Comparison of ENCODE assay signal across 8 cellular contexts in the genomic region with DNA sequence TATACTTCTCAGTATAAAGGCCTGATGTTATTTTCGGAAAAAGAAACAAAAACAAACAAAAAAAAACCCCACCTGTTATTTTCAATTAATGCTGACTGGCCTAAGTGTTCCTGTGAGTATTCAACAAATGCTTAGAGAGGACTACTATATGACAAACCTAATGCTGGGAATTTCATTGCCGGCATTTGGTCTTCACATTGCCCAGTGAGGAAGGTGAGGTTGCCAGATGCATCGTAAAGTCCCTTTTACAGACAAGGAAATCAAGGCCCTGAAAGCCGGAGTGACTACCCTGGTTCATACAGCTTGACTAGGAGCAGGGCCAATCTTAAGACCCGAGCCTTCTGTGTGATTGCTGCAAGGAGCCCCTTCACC. TPM values are rescaled to one million over a fixed set of nuclear protein-coding genes. Genes with fewer than 3 reads are reported as not detected.
DNase-seq lines count a peak whose midpoint lies in the region; ATAC-seq and TF ChIP-seq lines count a peak whose summit lies in the region.

No MANE protein-coding gene starts in this region.

- peaks cover 30% of the 10 kb centered on the region for H3K79me2 ChIP-seq in ACC112 (ENCODE audit: control insufficient read depth, insufficient read depth, low read length, unreplicated experiment)

- H3K4me3 ChIP-seq in ACC112 (ENCODE audit: low read depth, low read length) (peak overlapping the region; percentile 88), HAP-1 (peak overlapping the region; percentile 74), right lobe of liver (peak overlapping the region; percentile 76 to 80 (median 80)), transverse colon (peak overlapping the region; percentile 24 to 90 (median 61))

- H3K9me3 ChIP-seq in HAP-1 = no peaks in the 10 kb centered on the region; the same call in 1 of the 2 replicates
- no peaks in the 10 kb centered on the region for H3K9me3 ChIP-seq in right lobe of liver
- H3K9me3 ChIP-seq in transverse colon = no peaks in the 10 kb centered on the region

- H3K4me1 ChIP-seq in ACC112 (ENCODE audit: control insufficient read depth, insufficient read depth, low read length, unreplicated experiment) (peaks cover 17% of the 10 kb centered on the region), HAP-1 (peaks cover 13% of the 10 kb centered on the region), right lobe of liver (peaks cover 0 to 9% (median 3%) of the 10 kb centered on the region in 4 donors), transverse colon (peaks cover 11 to 22% (median 12%) of the 10 kb centered on the region in 4 donors)

- H3K27me3 Mint-ChIP-seq in activated naive CD8-positive, alpha-beta T cell treated with anti-CD3 and anti-CD28 coated beads, Interleukin-2, amount 50 U/mL, for 24 hours = no peaks in the 10 kb centered on the region

- peaks cover 56% of the 10 kb centered on the region for H3K36me3 Mint-ChIP-seq in activated naive CD8-positive, alpha-beta T cell treated with anti-CD3 and anti-CD28 coated beads, Interleukin-2, amount 50 U/mL, for 24 hours (ENCODE audit: low read depth)

- peaks cover 44% of the 10 kb centered on the region for H3K4me1 Mint-ChIP-seq in activated naive CD8-positive, alpha-beta T cell treated with anti-CD3 and anti-CD28 coated beads, Interleukin-2, amount 50 U/mL, for 24 hours

- no peak for TF ChIP-seq CTCF in right lobe of liver (IDR thresholded peaks at IDR 0.05)
- TF ChIP-seq CTCF in transverse colon (IDR thresholded peaks at IDR 0.05) = no peak

- TF ChIP-seq POLR2A in right lobe of liver (IDR thresholded peaks at IDR 0.05) (no peak), transverse colon (IDR thresholded peaks at IDR 0.05) (no peak)

- ATAC-seq in activated naive CD8-positive, alpha-beta T cell treated with anti-CD3 and anti-CD28 coated beads, Interleukin-2, amount 50 U/mL, for 24 hours = peak; percentile 2
- ATAC-seq in right lobe of liver = no peak
- ATAC-seq in GM21737 (IDR thresholded peaks at IDR 0.05; ENCODE audit: unreplicated experiment) = no peak
- no peak for ATAC-seq in HG03097 (IDR thresholded peaks at IDR 0.05; ENCODE audit: low FRiP score, unreplicated experiment)

- H3K27ac Mint-ChIP-seq in activated naive CD8-positive, alpha-beta T cell treated with anti-CD3 and anti-CD28 coated beads, Interleukin-2, amount 50 U/mL, for 24 hours = peak overlapping the region; percentile 98

- intact Hi-C loops in right lobe of liver (cut with DNase I) (no loop called here), transverse colon (cut with DNase I; ENCODE audit: low total_unique reads) (no loop called here)

- H2AFZ ChIP-seq in ACC112 (ENCODE audit: low read length, unreplicated experiment) = peak overlapping the region; percentile 24

- H3K36me3 ChIP-seq in ACC112 (ENCODE audit: insufficient read depth, low read length) = peaks cover 16% of the 10 kb centered on the region
- H3K36me3 ChIP-seq in HAP-1 (replicated peaks) = peaks cover 60% of the 10 kb centered on the region
- peaks cover 0 to 34% (median 14%) of the 10 kb centered on the region in 4 donors for H3K36me3 ChIP-seq in right lobe of liver
- H3K36me3 ChIP-seq in transverse colon = peaks cover 0 to 17% (median 4%) of the 10 kb centered on the region in 4 donors

- 10% methylated on average over 4 of the region's 5 CpGs for WGBS in right lobe of liver (ENCODE audit: insufficient coverage, low coverage, low lambda C conversion rate, missing lambda C conversion rate)
- whole genome bisulfite sequencing in transverse colon (ENCODE audit: low coverage in 1 of 2), 2 donors = 6 to 22% methylated on average over 1 to 5 of the region's 5 CpGs

- peak overlapping the region; percentile 96 for H3K4me3 Mint-ChIP-seq in activated naive CD8-positive, alpha-beta T cell treated with anti-CD3 and anti-CD28 coated beads, Interleukin-2, amount 50 U/mL, for 24 hours

- H3K27me3 ChIP-seq in ACC112 (ENCODE audit: insufficient read depth, low read length) (no peaks in the 10 kb centered on the region), HAP-1 (ENCODE audit: low read depth) (no peaks in the 10 kb centered on the region), right lobe of liver (no peaks in the 10 kb centered on the region), transverse colon (no peaks in the 10 kb centered on the region)

- no peak for DNase-seq in HAP-1 (ENCODE audit: low spot score in 2 of 2)
- DNase-seq in activated naive CD8-positive, alpha-beta T cell treated with anti-CD3 and anti-CD28 coated beads, Interleukin-2, amount 50 U/mL, for 24 hours = no peak
- DNase-seq in right lobe of liver = no peak
- DNase-seq in transverse colon = no peak
- no peak for DNase-seq in stimulated activated CD4-positive, alpha-beta T cell treated with anti-CD3 and anti-CD28 coated beads, Interleukin-12 subunit alpha, Interleukin-12 subunit beta, amount 100 ng/mL, for 4 hours

- H3K27ac ChIP-seq in ACC112 (ENCODE audit: low read depth, low read length) = peak overlapping the region; percentile 26; the same call in 1 of the 2 replicates
- peak overlapping the region in 1 of 3 donors; percentile 35 for H3K27ac ChIP-seq in right lobe of liver
- peak overlapping the region; percentile 76 to 89 (median 85) for H3K27ac ChIP-seq in transverse colon

- in situ Hi-C loops in HAP-1 (cut with MboI; ENCODE audit: low sequenced_read_pairs) (no loop called here), transverse colon (cut with MboI; ENCODE audit: low pct_ligation_motif_present in 1 of 4, low pct_unique_long_range_greater_than_20kb in 1 of 4, low sequenced_read_pairs in 3 of 4) (no loop called here)

- no peaks in the 10 kb centered on the region for H3K9me3 Mint-ChIP-seq in activated naive CD8-positive, alpha-beta T cell treated with anti-CD3 and anti-CD28 coated beads, Interleukin-2, amount 50 U/mL, for 24 hours

- no peak for TF ChIP-seq EP300 in transverse colon (IDR thresholded peaks at IDR 0.05; ENCODE audit: low read depth)

RNA-seq across cellular contexts. Expression of a gene that starts 0.6 kb away (rescaled TPM):
- total RNA-seq in right lobe of liver (10 to 100 TPM; 47.2 to 83.2 (median 61.4) TPM), transverse colon (10 to 100 TPM in 3 of 4 donors, 1 to 10 TPM in 1; 6.8 to 44.9 (median 37.1) TPM)

RNA-seq across cellular contexts. Expression of a gene that starts 11.2 kb away (rescaled TPM):
- total RNA-seq in right lobe of liver = 100 to 1,000 TPM; 131 to 192 (median 157) TPM
- 100 to 1,000 TPM; 150 to 204 (median 179) TPM for total RNA-seq in transverse colon

RNA-seq across cellular contexts. Expression of a gene that starts 11.7 kb away (rescaled TPM):
- total RNA-seq in right lobe of liver = 10 to 100 TPM; 10.3 to 14.1 (median 12.2) TPM
- 10 to 100 TPM; 25.8 to 61.7 (median 33.1) TPM for total RNA-seq in transverse colon

RNA-seq across cellular contexts. Expression of a gene that starts 12.0 kb away (rescaled TPM):
- total RNA-seq in right lobe of liver = 10 to 100 TPM; 11.6 to 25.7 (median 20.6) TPM
- 10 to 100 TPM; 37.4 to 40.8 (median 39.0) TPM for total RNA-seq in transverse colon

RNA-seq across cellular contexts. Expression of a gene that starts 27.0 kb away (rescaled TPM):
- total RNA-seq in right lobe of liver (10 to 100 TPM; 17.4 to 23.4 (median 19.7) TPM), transverse colon (10 to 100 TPM; 15.1 to 69.9 (median 39.4) TPM)
